Comparison of ENCODE assay signal across 1 cellular context in the genomic region with DNA sequence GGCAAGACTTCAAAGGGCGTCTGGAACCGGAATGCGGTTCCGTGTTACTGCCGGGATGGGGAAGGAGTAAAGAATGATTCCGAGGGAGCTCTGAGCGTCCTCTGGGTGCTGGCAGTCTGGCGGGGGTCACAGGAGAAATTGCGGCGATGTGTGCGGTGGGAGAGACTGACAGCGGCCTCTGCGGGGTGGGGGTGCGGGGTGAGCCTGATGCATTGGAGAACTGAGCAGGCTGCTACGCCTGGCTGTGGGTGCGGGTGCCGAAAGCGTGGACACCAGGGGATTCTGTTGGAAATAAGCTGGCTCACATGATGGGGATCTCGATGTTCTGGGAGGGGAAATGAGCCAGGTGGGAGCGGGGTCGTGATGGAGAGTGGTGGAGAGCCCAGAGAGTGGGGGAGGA.
TF ChIP-seq lines count a peak whose summit lies in the region.

No MANE protein-coding gene starts in this region.

TF ChIP-seq in A549, 52 proteins besides CTCF, POLR2A, EP300 and RAD21:
- TF ChIP-seq, protein P1, sequence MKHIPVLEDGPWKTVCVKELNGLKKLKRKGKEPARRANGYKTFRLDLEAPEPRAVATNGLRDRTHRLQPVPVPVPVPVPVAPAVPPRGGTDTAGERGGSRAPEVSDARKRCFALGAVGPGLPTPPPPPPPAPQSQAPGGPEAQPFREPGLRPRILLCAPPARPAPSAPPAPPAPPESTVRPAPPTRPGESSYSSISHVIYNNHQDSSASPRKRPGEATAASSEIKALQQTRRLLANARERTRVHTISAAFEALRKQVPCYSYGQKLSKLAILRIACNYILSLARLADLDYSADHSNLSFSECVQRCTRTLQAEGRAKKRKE (CRISPR knock-in tag; IDR thresholded peaks at IDR 0.05; ENCODE audit: low read depth) = no peak
- no peak for TF ChIP-seq MAZ (IDR thresholded peaks at IDR 0.05; ENCODE audit: borderline replicate concordance, low read depth, low read length)
- no peak for TF ChIP-seq CBX2 (IDR thresholded peaks at IDR 0.05; ENCODE audit: borderline replicate concordance, low read depth)
- TF ChIP-seq NFE2L2 (conservative IDR thresholded peaks at IDR 0.05; ENCODE audit: low read length) = no peak
- TF ChIP-seq FOSB (CRISPR knock-in tag; IDR thresholded peaks at IDR 0.05) = no peak
- TF ChIP-seq CHD2 (IDR thresholded peaks at IDR 0.05; ENCODE audit: low read length, partially characterized antibody) = no peak
- TF ChIP-seq, protein P2, sequence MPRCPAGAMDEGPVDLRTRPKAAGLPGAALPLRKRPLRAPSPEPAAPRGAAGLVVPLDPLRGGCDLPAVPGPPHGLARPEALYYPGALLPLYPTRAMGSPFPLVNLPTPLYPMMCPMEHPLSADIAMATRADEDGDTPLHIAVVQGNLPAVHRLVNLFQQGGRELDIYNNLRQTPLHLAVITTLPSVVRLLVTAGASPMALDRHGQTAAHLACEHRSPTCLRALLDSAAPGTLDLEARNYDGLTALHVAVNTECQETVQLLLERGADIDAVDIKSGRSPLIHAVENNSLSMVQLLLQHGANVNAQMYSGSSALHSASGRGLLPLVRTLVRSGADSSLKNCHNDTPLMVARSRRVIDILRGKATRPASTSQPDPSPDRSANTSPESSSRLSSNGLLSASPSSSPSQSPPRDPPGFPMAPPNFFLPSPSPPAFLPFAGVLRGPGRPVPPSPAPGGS (IDR thresholded peaks at IDR 0.05) = no peak
- no peak for TF ChIP-seq ZSCAN20 (CRISPR knock-in tag; IDR thresholded peaks at IDR 0.05)
- no peak for TF ChIP-seq GATA3 (IDR thresholded peaks at IDR 0.05; ENCODE audit: borderline replicate concordance)
- TF ChIP-seq, protein P3, sequence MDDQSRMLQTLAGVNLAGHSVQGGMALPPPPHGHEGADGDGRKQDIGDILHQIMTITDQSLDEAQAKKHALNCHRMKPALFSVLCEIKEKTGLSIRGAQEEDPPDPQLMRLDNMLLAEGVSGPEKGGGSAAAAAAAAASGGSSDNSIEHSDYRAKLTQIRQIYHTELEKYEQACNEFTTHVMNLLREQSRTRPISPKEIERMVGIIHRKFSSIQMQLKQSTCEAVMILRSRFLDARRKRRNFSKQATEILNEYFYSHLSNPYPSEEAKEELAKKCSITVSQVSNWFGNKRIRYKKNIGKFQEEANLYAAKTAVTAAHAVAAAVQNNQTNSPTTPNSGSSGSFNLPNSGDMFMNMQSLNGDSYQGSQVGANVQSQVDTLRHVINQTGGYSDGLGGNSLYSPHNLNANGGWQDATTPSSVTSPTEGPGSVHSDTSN (IDR thresholded peaks at IDR 0.05) = no peak
- no peak for TF ChIP-seq PHF8 (IDR thresholded peaks at IDR 0.05; ENCODE audit: borderline replicate concordance, low read depth)
- TF ChIP-seq FOXS1 (CRISPR knock-in tag; IDR thresholded peaks at IDR 0.05) = no peak
- TF ChIP-seq, protein P4, sequence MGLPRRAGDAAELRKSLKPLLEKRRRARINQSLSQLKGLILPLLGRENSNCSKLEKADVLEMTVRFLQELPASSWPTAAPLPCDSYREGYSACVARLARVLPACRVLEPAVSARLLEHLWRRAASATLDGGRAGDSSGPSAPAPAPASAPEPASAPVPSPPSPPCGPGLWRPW (IDR thresholded peaks at IDR 0.05) = no peak
- no peak for TF ChIP-seq RNF2 (IDR thresholded peaks at IDR 0.05; ENCODE audit: borderline replicate concordance, low read depth)
- TF ChIP-seq POLR2AphosphoS2 (conservative IDR thresholded peaks at IDR 0.05; ENCODE audit: low read length) = no peak
- TF ChIP-seq HOXB5 (CRISPR knock-in tag; IDR thresholded peaks at IDR 0.05) = no peak
- TF ChIP-seq ZFP36 (IDR thresholded peaks at IDR 0.05; ENCODE audit: borderline replicate concordance, partially characterized antibody) = no peak
- no peak for TF ChIP-seq NPAS2 (CRISPR knock-in tag; IDR thresholded peaks at IDR 0.05; ENCODE audit: borderline replicate concordance)
- TF ChIP-seq RCOR1 (IDR thresholded peaks at IDR 0.05; ENCODE audit: low read depth, low read length) = no peak
- TF ChIP-seq, protein P5, sequence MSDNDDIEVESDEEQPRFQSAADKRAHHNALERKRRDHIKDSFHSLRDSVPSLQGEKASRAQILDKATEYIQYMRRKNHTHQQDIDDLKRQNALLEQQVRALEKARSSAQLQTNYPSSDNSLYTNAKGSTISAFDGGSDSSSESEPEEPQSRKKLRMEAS (IDR thresholded peaks at IDR 0.05) = no peak
